Comparison of ENCODE assay signal across 9 cellular contexts in the genomic region with DNA sequence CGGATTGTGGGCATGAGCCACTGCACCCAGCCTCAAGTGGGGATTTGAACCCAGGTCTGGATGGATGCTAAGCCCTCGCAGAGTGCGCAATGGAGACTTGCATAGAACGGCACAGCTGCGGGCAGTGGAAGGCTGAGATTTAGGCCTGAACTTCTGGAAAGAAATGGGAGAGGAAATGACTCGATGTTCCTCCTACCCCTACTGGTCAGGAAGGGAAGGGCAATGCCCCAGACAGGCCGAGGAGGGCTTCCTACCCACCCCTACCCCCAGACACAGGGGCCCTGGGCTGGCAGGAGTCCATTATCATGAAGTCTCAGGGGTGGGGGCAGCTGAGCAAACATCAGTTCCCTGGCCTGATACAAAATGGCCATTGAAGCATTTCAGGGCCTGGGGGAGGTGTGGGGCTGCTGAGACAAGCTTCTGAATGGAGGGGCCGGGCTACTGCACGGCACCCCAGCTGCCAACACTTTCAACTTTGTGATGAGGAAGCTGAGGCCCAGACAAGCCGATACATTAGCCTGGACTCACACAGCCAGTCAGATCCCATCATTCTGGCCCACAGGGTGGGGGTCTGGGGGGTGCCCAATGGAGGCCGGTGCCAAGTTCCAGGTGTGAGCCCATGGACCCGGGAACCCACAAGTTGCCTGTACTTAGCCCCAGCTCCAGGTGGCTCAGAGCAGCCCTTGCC. TPM values are rescaled to one million over a fixed set of nuclear protein-coding genes. Genes with fewer than 3 reads are reported as not detected.
DNase-seq lines count a peak whose midpoint lies in the region; ATAC-seq, FAIRE-seq and TF ChIP-seq lines count a peak whose summit lies in the region.
"Had no signal": no experiment of that assay in that cellular context is flagged by ENCODE, and none has a peak within 500 bp of the region (broad histone marks: within the 10 kb centered on the region; RNA-seq: fewer than 3 reads in every experiment).

No MANE protein-coding gene starts in this region.

- no peak overlapping the region for H3K27ac ChIP-seq in AG04450 (ENCODE audit: low read depth, low read length)

- ATAC-seq in HG02571 (IDR thresholded peaks at IDR 0.05; ENCODE audit: unreplicated experiment) (no peak), HG02870 (IDR thresholded peaks at IDR 0.05; ENCODE audit: unreplicated experiment) (no peak)

- CTCF ChIA-PET in AG04450 (lab: Charles Lee), result interaction anchor here (0.9 to 5.4 kb wide), 10 partner anchors 12 to 66 kb away, joined by 3 to 33 read pairs (median 5); a partner anchor contains a TSS

- TF ChIP-seq POLR2A in H54 (IDR thresholded peaks at IDR 0.05; ENCODE audit: low read depth, low read length), result no peak

- POLR2A ChIA-PET in AG04450 (lab: Yijun Ruan, JAX), result interaction anchor here (0.6 to 1.1 kb wide), 2 partner anchors 60 to 455 kb away, joined by 4 to 8 read pairs; no protein-coding TSS in a partner anchor

- peak; percentile 67 for TF ChIP-seq CTCF in AG04450 (IDR thresholded peaks at IDR 0.05; ENCODE audit: low read depth, low read length)
- peak; percentile 74 for TF ChIP-seq CTCF in WI38 (IDR thresholded peaks at IDR 0.05; ENCODE audit: low read depth, low read length)
- peak; percentile 64 for TF ChIP-seq CTCF in kidney epithelial cell (IDR thresholded peaks at IDR 0.05; ENCODE audit: insufficient read depth, low read length, poor library complexity, severe bottlenecking)

- H3K4me3 ChIP-seq in AG04450 (ENCODE audit: low read depth, low read length) (no peak overlapping the region), WI38 (ENCODE audit: low read depth, low read length) (no peak overlapping the region), kidney epithelial cell (ENCODE audit: low read depth, low read length) (no peak overlapping the region)

- no peaks in the 10 kb centered on the region for H3K9me3 ChIP-seq in AG04450 (ENCODE audit: control insufficient read depth, insufficient read depth, low read length)

- H3K27me3 ChIP-seq in AG04450 (ENCODE audit: control insufficient read depth, insufficient read depth, low read length) (no peaks in the 10 kb centered on the region), kidney epithelial cell (ENCODE audit: control insufficient read depth, insufficient read depth, low read length) (no peaks in the 10 kb centered on the region)

- no peaks in the 10 kb centered on the region for H3K36me3 ChIP-seq in kidney epithelial cell (ENCODE audit: control insufficient read depth, insufficient read depth, low read length)

- DNase-seq in AG04450 (ENCODE audit: low read depth, low spot score) (no peak), H54 (ENCODE audit: insufficient read length, low spot score) (peak; percentile 88), kidney epithelial cell (ENCODE audit: low read depth) (no peak), kidney glomerular epithelial cell (lab: John Stamatoyannopoulos, UW) (no peak), EL (no peak)
- DNase-seq: NCI-H1694 had no signal

- no peak for FAIRE-seq in H54 (lab: Jason Lieb, UNC)

RNA-seq across cellular contexts. Expression of a gene that starts 13.5 kb away (rescaled TPM):
- not detected in 2 replicates for polyA plus RNA-seq in AG04450 (2011; rRNA removed)
- polyA minus RNA-seq in AG04450 (2011; rRNA and poly(A)+ RNA removed), result not detected in 2 replicates
- not detected in 2 replicates for total RNA-seq in kidney epithelial cell

RNA-seq across cellular contexts. Expression of a gene that starts 22.0 kb away (rescaled TPM):
- 1,392 and 2,283 TPM in 2 replicates for polyA plus RNA-seq in AG04450 (2011; rRNA removed)
- polyA minus RNA-seq in AG04450 (2011; rRNA and poly(A)+ RNA removed), result 210 and 338 TPM in 2 replicates
- 3,097 and 3,310 TPM in 2 replicates for total RNA-seq in kidney epithelial cell

RNA-seq across cellular contexts. Expression of a gene that starts 22.2 kb away (rescaled TPM):
- polyA plus RNA-seq in AG04450 (2011; rRNA removed), result 45.8 and 62.0 TPM in 2 replicates
- polyA minus RNA-seq in AG04450 (2011; rRNA and poly(A)+ RNA removed), result 17.5 and 18.3 TPM in 2 replicates
- 31.1 and 36.3 TPM in 2 replicates for total RNA-seq in kidney epithelial cell
